1 cellular context compared by ENCODE assay signal in genomic region chr17:67217446-67217845, GRCh38.
TF ChIP-seq lines count a peak whose summit lies in the region.

No MANE protein-coding gene starts in this region.

TF ChIP-seq in K562, 482 proteins besides CTCF, POLR2A, EP300 and RAD21 (continued from another document and continues in another):
- TF ChIP-seq, protein P1, sequence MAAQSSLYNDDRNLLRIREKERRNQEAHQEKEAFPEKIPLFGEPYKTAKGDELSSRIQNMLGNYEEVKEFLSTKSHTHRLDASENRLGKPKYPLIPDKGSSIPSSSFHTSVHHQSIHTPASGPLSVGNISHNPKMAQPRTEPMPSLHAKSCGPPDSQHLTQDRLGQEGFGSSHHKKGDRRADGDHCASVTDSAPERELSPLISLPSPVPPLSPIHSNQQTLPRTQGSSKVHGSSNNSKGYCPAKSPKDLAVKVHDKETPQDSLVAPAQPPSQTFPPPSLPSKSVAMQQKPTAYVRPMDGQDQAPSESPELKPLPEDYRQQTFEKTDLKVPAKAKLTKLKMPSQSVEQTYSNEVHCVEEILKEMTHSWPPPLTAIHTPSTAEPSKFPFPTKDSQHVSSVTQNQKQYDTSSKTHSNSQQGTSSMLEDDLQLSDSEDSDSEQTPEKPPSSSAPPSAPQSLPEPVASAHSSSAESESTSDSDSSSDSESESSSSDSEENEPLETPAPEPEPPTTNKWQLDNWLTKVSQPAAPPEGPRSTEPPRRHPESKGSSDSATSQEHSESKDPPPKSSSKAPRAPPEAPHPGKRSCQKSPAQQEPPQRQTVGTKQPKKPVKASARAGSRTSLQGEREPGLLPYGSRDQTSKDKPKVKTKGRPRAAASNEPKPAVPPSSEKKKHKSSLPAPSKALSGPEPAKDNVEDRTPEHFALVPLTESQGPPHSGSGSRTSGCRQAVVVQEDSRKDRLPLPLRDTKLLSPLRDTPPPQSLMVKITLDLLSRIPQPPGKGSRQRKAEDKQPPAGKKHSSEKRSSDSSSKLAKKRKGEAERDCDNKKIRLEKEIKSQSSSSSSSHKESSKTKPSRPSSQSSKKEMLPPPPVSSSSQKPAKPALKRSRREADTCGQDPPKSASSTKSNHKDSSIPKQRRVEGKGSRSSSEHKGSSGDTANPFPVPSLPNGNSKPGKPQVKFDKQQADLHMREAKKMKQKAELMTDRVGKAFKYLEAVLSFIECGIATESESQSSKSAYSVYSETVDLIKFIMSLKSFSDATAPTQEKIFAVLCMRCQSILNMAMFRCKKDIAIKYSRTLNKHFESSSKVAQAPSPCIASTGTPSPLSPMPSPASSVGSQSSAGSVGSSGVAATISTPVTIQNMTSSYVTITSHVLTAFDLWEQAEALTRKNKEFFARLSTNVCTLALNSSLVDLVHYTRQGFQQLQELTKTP (IDR thresholded peaks at IDR 0.05; ENCODE audit: low read depth in 1 of 2, partially characterized antibody in 2 of 2): no peak
- TF ChIP-seq ESRRA (IDR thresholded peaks at IDR 0.05; ENCODE audit: borderline replicate concordance, low read depth) (no peak), MITF (IDR thresholded peaks at IDR 0.05) (no peak), NR3C1 (CRISPR knock-in tag; IDR thresholded peaks at IDR 0.05) (no peak), ZNF384 (IDR thresholded peaks at IDR 0.05; ENCODE audit: low read depth, low read length) (no peak), CTCFL (IDR thresholded peaks at IDR 0.05; ENCODE audit: borderline replicate concordance, insufficient read depth, low read depth, low read length, poor library complexity, severe bottlenecking) (no peak), NR2C2 (CRISPR knock-in tag; IDR thresholded peaks at IDR 0.05) (no peak), NR2C2 (tag; IDR thresholded peaks at IDR 0.05) (no peak), ZNF280B (CRISPR knock-in tag; IDR thresholded peaks at IDR 0.05) (no peak), FOSL1 (tag; conservative IDR thresholded peaks at IDR 0.05) (no peak), TRIM24 (IDR thresholded peaks at IDR 0.05) (peak; percentile 25 to 38; a peak in 2 of 4 replicates), BCLAF1 (IDR thresholded peaks at IDR 0.05; ENCODE audit: borderline replicate concordance in 1 of 2, control insufficient read depth in 1 of 2, low read depth in 2 of 2, low read length in 1 of 2) (no peak; a peak in 1 of 4 replicates), ATF4 (CRISPR knock-in tag; IDR thresholded peaks at IDR 0.05) (no peak), NCOA1 (IDR thresholded peaks at IDR 0.05; ENCODE audit: low read depth) (no peak), ZNF695 (CRISPR knock-in tag; IDR thresholded peaks at IDR 0.05) (no peak), ILF3 (IDR thresholded peaks at IDR 0.05; ENCODE audit: borderline replicate concordance) (no peak), TCF15 (CRISPR knock-in tag; IDR thresholded peaks at IDR 0.05) (no peak), HNRNPLL (IDR thresholded peaks at IDR 0.05; ENCODE audit: low read depth, low read length, poor library complexity, severe bottlenecking) (no peak), YY1 (IDR thresholded peaks at IDR 0.05; ENCODE audit: borderline replicate concordance in 1 of 3, control insufficient read depth in 1 of 3, extremely low read depth in 1 of 3, insufficient read depth in 3 of 3, insufficient read length in 1 of 3, insufficient replicate concordance in 2 of 3, low read depth in 1 of 3, low read length in 2 of 3) (no peak), STAT6 (CRISPR knock-in tag; IDR thresholded peaks at IDR 0.05) (no peak), MCM2 (IDR thresholded peaks at IDR 0.05; ENCODE audit: low read depth) (no peak), HIVEP1 (CRISPR knock-in tag; IDR thresholded peaks at IDR 0.05) (no peak), GABPB2 (CRISPR knock-in tag; conservative IDR thresholded peaks at IDR 0.05) (no peak), TCFL5 (CRISPR knock-in tag; conservative IDR thresholded peaks at IDR 0.05) (no peak), FIP1L1 (IDR thresholded peaks at IDR 0.05; ENCODE audit: low read depth, low read length, poor library complexity, severe bottlenecking) (no peak), TBP (optimal IDR thresholded peaks at IDR 0.05; ENCODE audit: low read depth, low read length) (no peak), MCM5 (IDR thresholded peaks at IDR 0.05; ENCODE audit: low read depth) (no peak), CC2D1A (IDR thresholded peaks at IDR 0.05) (no peak), ZNF212 (CRISPR knock-in tag; IDR thresholded peaks at IDR 0.05) (no peak), MTA3 (IDR thresholded peaks at IDR 0.05; ENCODE audit: borderline replicate concordance) (no peak), SMAD4 (CRISPR knock-in tag; conservative IDR thresholded peaks at IDR 0.05) (no peak), BACH1 (tag; IDR thresholded peaks at IDR 0.05) (no peak), HEY1 (CRISPR knock-in tag; IDR thresholded peaks at IDR 0.05; ENCODE audit: borderline replicate concordance) (no peak), BRF1 (IDR thresholded peaks at IDR 0.05; ENCODE audit: borderline replicate concordance, extremely low read depth, insufficient read length) (no peak), HMGN3 (IDR thresholded peaks at IDR 0.05; ENCODE audit: borderline replicate concordance, extremely low read depth, insufficient read length, low read depth, low read length) (no peak), ZNF780A (CRISPR knock-in tag; IDR thresholded peaks at IDR 0.05) (no peak), TOE1 (IDR thresholded peaks at IDR 0.05; ENCODE audit: borderline replicate concordance) (no peak), TOE1 (CRISPR knock-in tag; IDR thresholded peaks at IDR 0.05; ENCODE audit: borderline replicate concordance, low read depth) (no peak), SMARCB1 (IDR thresholded peaks at IDR 0.05; ENCODE audit: insufficient read length, low read depth) (no peak), CHD1 (IDR thresholded peaks at IDR 0.05; ENCODE audit: low read length) (no peak), GABPA (tag; conservative IDR thresholded peaks at IDR 0.05; ENCODE audit: low read depth) (no peak), ZNF778 (CRISPR knock-in tag; IDR thresholded peaks at IDR 0.05) (no peak), LARP7 (IDR thresholded peaks at IDR 0.05) (no peak), ZNF23 (CRISPR knock-in tag; IDR thresholded peaks at IDR 0.05) (no peak)
- TF ChIP-seq, protein P2, sequence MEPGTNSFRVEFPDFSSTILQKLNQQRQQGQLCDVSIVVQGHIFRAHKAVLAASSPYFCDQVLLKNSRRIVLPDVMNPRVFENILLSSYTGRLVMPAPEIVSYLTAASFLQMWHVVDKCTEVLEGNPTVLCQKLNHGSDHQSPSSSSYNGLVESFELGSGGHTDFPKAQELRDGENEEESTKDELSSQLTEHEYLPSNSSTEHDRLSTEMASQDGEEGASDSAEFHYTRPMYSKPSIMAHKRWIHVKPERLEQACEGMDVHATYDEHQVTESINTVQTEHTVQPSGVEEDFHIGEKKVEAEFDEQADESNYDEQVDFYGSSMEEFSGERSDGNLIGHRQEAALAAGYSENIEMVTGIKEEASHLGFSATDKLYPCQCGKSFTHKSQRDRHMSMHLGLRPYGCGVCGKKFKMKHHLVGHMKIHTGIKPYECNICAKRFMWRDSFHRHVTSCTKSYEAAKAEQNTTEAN (CRISPR knock-in tag; IDR thresholded peaks at IDR 0.05): no peak
- TF ChIP-seq, protein P3, sequence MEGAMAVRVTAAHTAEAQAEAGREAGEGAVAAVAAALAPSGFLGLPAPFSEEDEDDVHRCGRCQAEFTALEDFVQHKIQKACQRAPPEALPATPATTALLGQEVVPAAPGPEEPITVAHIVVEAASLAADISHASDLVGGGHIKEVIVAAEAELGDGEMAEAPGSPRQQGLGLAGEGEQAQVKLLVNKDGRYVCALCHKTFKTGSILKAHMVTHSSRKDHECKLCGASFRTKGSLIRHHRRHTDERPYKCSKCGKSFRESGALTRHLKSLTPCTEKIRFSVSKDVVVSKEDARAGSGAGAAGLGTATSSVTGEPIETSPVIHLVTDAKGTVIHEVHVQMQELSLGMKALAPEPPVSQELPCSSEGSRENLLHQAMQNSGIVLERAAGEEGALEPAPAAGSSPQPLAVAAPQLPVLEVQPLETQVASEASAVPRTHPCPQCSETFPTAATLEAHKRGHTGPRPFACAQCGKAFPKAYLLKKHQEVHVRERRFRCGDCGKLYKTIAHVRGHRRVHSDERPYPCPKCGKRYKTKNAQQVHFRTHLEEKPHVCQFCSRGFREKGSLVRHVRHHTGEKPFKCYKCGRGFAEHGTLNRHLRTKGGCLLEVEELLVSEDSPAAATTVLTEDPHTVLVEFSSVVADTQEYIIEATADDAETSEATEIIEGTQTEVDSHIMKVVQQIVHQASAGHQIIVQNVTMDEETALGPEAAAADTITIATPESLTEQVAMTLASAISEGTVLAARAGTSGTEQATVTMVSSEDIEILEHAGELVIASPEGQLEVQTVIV (CRISPR knock-in tag; IDR thresholded peaks at IDR 0.05; ENCODE audit: borderline replicate concordance): no peak
